Comparison of ENCODE assay signal across 1 cellular context in genomic region chr20:58893355-58894151, GRCh38.
TF ChIP-seq lines count a peak whose summit lies in the region.

No MANE protein-coding gene starts in this region.

TF ChIP-seq in K562, 482 proteins besides CTCF, POLR2A, EP300 and RAD21 (continued from another document):
- TF ChIP-seq CTCFL (IDR thresholded peaks at IDR 0.05; ENCODE audit: borderline replicate concordance, insufficient read depth, low read depth, low read length, poor library complexity, severe bottlenecking) (no peak), ATF1 (CRISPR knock-in tag; IDR thresholded peaks at IDR 0.05) (no peak), ATF1 (tag; IDR thresholded peaks at IDR 0.05) (peak; percentile 56), STAG1 (CRISPR knock-in tag; IDR thresholded peaks at IDR 0.05; ENCODE audit: borderline replicate concordance) (no peak), MCM3 (IDR thresholded peaks at IDR 0.05) (no peak), MEIS2 (IDR thresholded peaks at IDR 0.05; ENCODE audit: partially characterized antibody) (peak; percentile 25), ILF3 (IDR thresholded peaks at IDR 0.05; ENCODE audit: borderline replicate concordance) (no peak), SMARCA4 (IDR thresholded peaks at IDR 0.05) (no peak), PHTF2 (CRISPR knock-in tag; IDR thresholded peaks at IDR 0.05) (no peak), TSHZ1 (CRISPR knock-in tag; IDR thresholded peaks at IDR 0.05) (no peak), CREB1 (IDR thresholded peaks at IDR 0.05) (no peak), CREB1 (CRISPR knock-in tag; IDR thresholded peaks at IDR 0.05) (0 out of 2 replicates have a peak, but pooled peaks have one; percentile 49), ZNF511 (CRISPR knock-in tag; IDR thresholded peaks at IDR 0.05) (no peak), TOE1 (IDR thresholded peaks at IDR 0.05; ENCODE audit: borderline replicate concordance) (no peak), TOE1 (CRISPR knock-in tag; IDR thresholded peaks at IDR 0.05; ENCODE audit: borderline replicate concordance, low read depth) (no peak), NCOA6 (IDR thresholded peaks at IDR 0.05) (no peak), CHD2 (IDR thresholded peaks at IDR 0.05; ENCODE audit: low read depth, low read length) (no peak), CEBPG (CRISPR knock-in tag; IDR thresholded peaks at IDR 0.05) (no peak), CEBPG (tag; conservative IDR thresholded peaks at IDR 0.05 in 1 of 2, IDR thresholded peaks at IDR 0.05 in 1 of 2) (peak in 1 of 2 experiments; percentile 50; a peak in 1 of 4 replicates)
TF ChIP-seq in K562: peak in this region for 14.
